24 cellular contexts compared by ENCODE assay signal in the genomic region with DNA sequence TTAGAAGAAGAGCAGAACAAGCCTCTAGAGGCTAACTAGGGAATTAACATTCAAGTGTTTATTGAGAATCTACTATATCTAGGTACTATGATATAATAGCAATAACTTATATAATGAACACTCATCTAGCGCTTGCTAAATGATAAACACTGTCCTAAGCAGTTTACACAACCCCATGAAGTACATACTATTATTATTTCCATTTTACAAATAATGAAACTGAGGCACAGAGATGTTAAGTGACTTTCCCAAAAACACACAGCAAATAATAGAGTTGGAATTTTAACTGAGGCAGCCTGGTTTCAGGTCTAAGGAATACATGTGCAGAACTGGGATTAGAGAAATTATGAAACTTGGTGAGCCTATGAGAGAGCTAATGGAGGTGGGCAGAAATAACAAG.
"Had no signal": no experiment of that assay in that cellular context is flagged by ENCODE, and none has a peak within 500 bp of the region (broad histone marks: within the 10 kb centered on the region; RNA-seq: fewer than 3 reads in every experiment).

No MANE protein-coding gene starts in this region.

- H3K27me3 ChIP-seq: cardiac muscle cell had no signal

- ATAC-seq: activated CD8-positive, alpha-beta memory T cell treated with anti-CD3 and anti-CD28 coated beads, Interleukin-2, amount 10 ng/mL, durations not matched to agents 7 days and 5 days; T-helper 17 cell had no signal

- H3K36me3 Mint-ChIP-seq: activated CD8-positive, alpha-beta memory T cell treated with anti-CD3 and anti-CD28 coated beads, Interleukin-2, amount 10 ng/mL, durations not matched to agents 7 days and 5 days; activated naive CD8-positive, alpha-beta T cell; brain had no signal

- H3K36me3 ChIP-seq: cardiac muscle cell had no signal

- H3K4me2 ChIP-seq: PC-9 had no signal

- H3K27ac ChIP-seq: cardiac muscle cell, PC-9 had no signal

- H3K4me3 Mint-ChIP-seq: activated B cell treated with CpG ODN at 0.5 μM for 24 hours; activated CD4-positive, alpha-beta T cell treated with anti-CD3 and anti-CD28 coated beads, Interleukin-2, amount 10 ng/mL, durations not matched to agents 24 days and 14 days; activated CD8-positive, alpha-beta memory T cell treated with anti-CD3 and anti-CD28 coated beads, Interleukin-2, amount 10 ng/mL, durations not matched to agents 7 days and 5 days; activated naive CD4-positive, alpha-beta T cell treated with anti-CD3 and anti-CD28 coated beads for 36 hours; activated naive CD8-positive, alpha-beta T cell; activated T-cell treated with anti-CD3 and anti-CD28 coated beads, Interleukin-2, amount 50 U/mL, for 24 hours; activated T-helper 1 cell treated with anti-CD3 and anti-CD28 coated beads, Interleukin-12 subunit alpha, Interleukin-12 subunit beta, Interleukin-2, Interleukin-4 antibody, amounts not matched to agents 30 ng/mL and 10 ng/mL and 1 ng/mL, durations not matched to agents 14 hours and 24 hours and 36 hours; brain; T-helper 17 cell had no signal

- H3K27me3 Mint-ChIP-seq: activated B cell treated with CpG ODN at 0.5 μM for 24 hours; activated CD4-positive, alpha-beta T cell treated with anti-CD3 and anti-CD28 coated beads, Interleukin-2, amount 10 ng/mL, durations not matched to agents 24 days and 14 days; activated CD8-positive, alpha-beta memory T cell treated with anti-CD3 and anti-CD28 coated beads, Interleukin-2, amount 10 ng/mL, durations not matched to agents 7 days and 5 days; activated naive CD8-positive, alpha-beta T cell; activated T-cell treated with anti-CD3 and anti-CD28 coated beads, Interleukin-2, amount 50 U/mL, for 24 hours; brain; T-helper 17 cell had no signal

- DNase-seq: activated B cell treated with CpG ODN at 0.5 μM for 24 hours; activated CD4-positive, alpha-beta T cell treated with anti-CD3 and anti-CD28 coated beads for 1 hour; activated CD4-positive, alpha-beta T cell treated with anti-CD3 and anti-CD28 coated beads, Interleukin-2, amount 10 ng/mL, durations not matched to agents 24 days and 14 days; activated CD4-positive, alpha-beta T cell treated with anti-CD3 and anti-CD28 coated beads, Interleukin-2, amount 50 U/mL, for 48 hours; activated CD8-positive, alpha-beta memory T cell treated with anti-CD3 and anti-CD28 coated beads, Interleukin-2, amount 10 ng/mL, durations not matched to agents 7 days and 5 days; activated effector memory CD4-positive, alpha-beta T cell treated with Interleukin-2 at 50 U/mL for 16 hours; activated naive CD4-positive, alpha-beta T cell treated with anti-CD3 and anti-CD28 coated beads for 36 hours; activated T-cell treated with anti-CD3 and anti-CD28 coated beads, Interleukin-2, amount 50 U/mL, for 24 hours; amygdala; Kasumi-1; NCI-H1092; NCI-H1417; NCI-H1930; NCI-H2171; NCI-H345; NCI-H510A treated with DMSO at 0.1 percent for 48 hours; PC-9; SIG-M5; T-helper 17 cell; T-helper 9 cell had no signal

- H3K4me3 ChIP-seq: cardiac muscle cell, PC-9 had no signal

- H2AFZ ChIP-seq: PC-9 had no signal

- H3K27ac Mint-ChIP-seq: activated B cell treated with CpG ODN at 0.5 μM for 24 hours; activated CD4-positive, alpha-beta T cell treated with anti-CD3 and anti-CD28 coated beads, Interleukin-2, amount 10 ng/mL, durations not matched to agents 24 days and 14 days; activated CD8-positive, alpha-beta memory T cell treated with anti-CD3 and anti-CD28 coated beads, Interleukin-2, amount 10 ng/mL, durations not matched to agents 7 days and 5 days; activated naive CD4-positive, alpha-beta T cell treated with anti-CD3 and anti-CD28 coated beads for 36 hours; activated naive CD8-positive, alpha-beta T cell; activated T-cell treated with anti-CD3 and anti-CD28 coated beads, Interleukin-2, amount 50 U/mL, for 24 hours; activated T-helper 1 cell treated with anti-CD3 and anti-CD28 coated beads, Interleukin-12 subunit alpha, Interleukin-12 subunit beta, Interleukin-2, Interleukin-4 antibody, amounts not matched to agents 30 ng/mL and 10 ng/mL and 1 ng/mL, durations not matched to agents 14 hours and 24 hours and 36 hours; brain; T-helper 17 cell had no signal

- H3K9me3 Mint-ChIP-seq: activated B cell treated with CpG ODN at 0.5 μM for 24 hours; activated CD4-positive, alpha-beta T cell treated with anti-CD3 and anti-CD28 coated beads, Interleukin-2, amount 10 ng/mL, durations not matched to agents 24 days and 14 days; activated T-cell treated with anti-CD3 and anti-CD28 coated beads, Interleukin-2, amount 50 U/mL, for 24 hours; activated T-helper 1 cell treated with anti-CD3 and anti-CD28 coated beads, Interleukin-12 subunit alpha, Interleukin-12 subunit beta, Interleukin-2, Interleukin-4 antibody, amounts not matched to agents 30 ng/mL and 10 ng/mL and 1 ng/mL, durations not matched to agents 14 hours and 24 hours and 36 hours; brain had no signal

- H3K4me1 Mint-ChIP-seq: activated B cell treated with CpG ODN at 0.5 μM for 24 hours; activated CD4-positive, alpha-beta T cell treated with anti-CD3 and anti-CD28 coated beads, Interleukin-2, amount 10 ng/mL, durations not matched to agents 24 days and 14 days; activated CD8-positive, alpha-beta memory T cell treated with anti-CD3 and anti-CD28 coated beads, Interleukin-2, amount 10 ng/mL, durations not matched to agents 7 days and 5 days; T-helper 17 cell had no signal
